13 cellular contexts compared by ENCODE assay signal in genomic region chr19:1085676-1086442, GRCh38. TPM values are rescaled to one million over a fixed set of nuclear protein-coding genes. Genes with fewer than 3 reads are reported as not detected.
DNase-seq lines count a peak whose midpoint lies in the region; ATAC-seq and TF ChIP-seq lines count a peak whose summit lies in the region.
"Had no signal": no experiment of that assay in that cellular context is flagged by ENCODE, and none has a peak within 500 bp of the region (broad histone marks: within the 10 kb centered on the region; RNA-seq: fewer than 3 reads in every experiment).

No MANE protein-coding gene starts in this region.

- ATAC-seq in right cardiac atrium (no peak), RWPE2 (ENCODE audit: low read depth) (no peak), GM21723 (IDR thresholded peaks at IDR 0.05; ENCODE audit: unreplicated experiment) (no peak), GM21529 (IDR thresholded peaks at IDR 0.05; ENCODE audit: unreplicated experiment) (no peak)
- no peak for ATAC-seq in effector memory CD8-positive, alpha-beta T cell (replicated peaks)
- ATAC-seq: left colon had no signal

- no peaks in the 10 kb centered on the region for H3K27me3 Mint-ChIP-seq in effector memory CD8-positive, alpha-beta T cell

- H3K4me3 Mint-ChIP-seq in effector memory CD8-positive, alpha-beta T cell: peak overlapping the region; percentile 28 to 54

- peaks cover 98% of the 10 kb centered on the region for H3K36me3 Mint-ChIP-seq in effector memory CD8-positive, alpha-beta T cell (ENCODE audit: insufficient read depth)

- DNase-seq in right cardiac atrium: peak in 2 of 3 donors; percentile 58 to 63
- DNase-seq in left ventricle myocardium inferior: no peak
- peak; percentile 48 for DNase-seq in RWPE2 (ENCODE audit: low spot score)
- no peak for DNase-seq in effector memory CD8-positive, alpha-beta T cell
- no peak for DNase-seq in MG63
- DNase-seq in stimulated activated CD4-positive, alpha-beta T cell treated with anti-CD3 and anti-CD28 coated beads, Interleukin-1b, Interleukin-23, amount 100 ng/mL, for 48 hours: no peak
- DNase-seq: GDM1, left colon, retina had no signal

- TF ChIP-seq CTCF in left ventricle myocardium inferior (IDR thresholded peaks at IDR 0.05; ENCODE audit: borderline replicate concordance) (no peak), RWPE2 (IDR thresholded peaks at IDR 0.05; ENCODE audit: poor library complexity, severe bottlenecking) (no peak)

- H3K9me3 ChIP-seq in right cardiac atrium (ENCODE audit: control insufficient read depth, low read length) (no peaks in the 10 kb centered on the region), left ventricle myocardium inferior (replicated peaks) (no peaks in the 10 kb centered on the region), RWPE2 (ENCODE audit: severe bottlenecking) (no peaks in the 10 kb centered on the region), MG63 (no peaks in the 10 kb centered on the region)
- H3K9me3 ChIP-seq: vagina had no signal

- H3K4me1 Mint-ChIP-seq in effector memory CD8-positive, alpha-beta T cell (ENCODE audit: low read depth in 2 of 2): peaks cover 36 to 41% of the 10 kb centered on the region in 2 donors

- H3K27ac ChIP-seq in right cardiac atrium (ENCODE audit: low read length) (no peak overlapping the region), left ventricle myocardium inferior (replicated peaks) (no peak overlapping the region), RWPE2 (ENCODE audit: poor library complexity, severe bottlenecking) (no peak overlapping the region)
- H3K27ac ChIP-seq: hepatocyte, vagina had no signal

- H3K4me3 ChIP-seq in right cardiac atrium (ENCODE audit: low read length): no peak overlapping the region
- no peak overlapping the region for H3K4me3 ChIP-seq in left ventricle myocardium inferior
- no peak overlapping the region for H3K4me3 ChIP-seq in RWPE2 (ENCODE audit: severe bottlenecking)
- H3K4me3 ChIP-seq in MG63: no peak overlapping the region
- H3K4me3 ChIP-seq: hepatocyte, vagina had no signal

- intact Hi-C loops in right cardiac atrium (cut with DNase I) (no loop called here), left ventricle myocardium inferior (cut with micrococcal nuclease) (no loop called here)

- H3K36me3 ChIP-seq in left ventricle myocardium inferior (peaks cover 31% of the 10 kb centered on the region), RWPE2 (ENCODE audit: low read depth) (peaks cover 24% of the 10 kb centered on the region), MG63 (no peaks in the 10 kb centered on the region; the same call in 1 of the 2 replicates)

- 69% methylated on average over 38 of the region's 38 CpGs for WGBS in right cardiac atrium

- H3K27me3 ChIP-seq in right cardiac atrium (ENCODE audit: control insufficient read depth, insufficient read depth): no peaks in the 10 kb centered on the region
- H3K27me3 ChIP-seq in left ventricle myocardium inferior (ENCODE audit: low read depth): no peaks in the 10 kb centered on the region
- no peaks in the 10 kb centered on the region for H3K27me3 ChIP-seq in RWPE2 (ENCODE audit: insufficient read depth, poor library complexity, severe bottlenecking)
- H3K27me3 ChIP-seq in MG63: no peaks in the 10 kb centered on the region
- H3K27me3 ChIP-seq: hepatocyte, vagina had no signal

- H3K27ac Mint-ChIP-seq in effector memory CD8-positive, alpha-beta T cell: peak overlapping the region; percentile 93 to 95

- no peaks in the 10 kb centered on the region for H3K4me1 ChIP-seq in right cardiac atrium (ENCODE audit: control insufficient read depth, insufficient read depth, low read length)
- H3K4me1 ChIP-seq in left ventricle myocardium inferior: peaks cover 10% of the 10 kb centered on the region
- H3K4me1 ChIP-seq in RWPE2 (ENCODE audit: insufficient read depth, poor library complexity, severe bottlenecking): peaks cover 3% of the 10 kb centered on the region

- H3K9me3 Mint-ChIP-seq in effector memory CD8-positive, alpha-beta T cell: no peaks in the 10 kb centered on the region

RNA-seq across cellular contexts. Expression of gene POLR2E, which starts 9.3 kb away (rescaled TPM):
- total RNA-seq in right cardiac atrium: 100 to 1,000 TPM; 110 to 145 (median 131) TPM
- 179 TPM for polyA plus RNA-seq in right cardiac atrium
- total RNA-seq in left ventricle myocardium inferior: 140 TPM
- 128 and 157 TPM in 2 replicates for total RNA-seq in MG63 (2014; rRNA removed; shearing (Covaris generic); ENCODE audit: low replicate concordance)

RNA-seq across cellular contexts. Expression of gene GPX4, which starts 17.9 kb away (rescaled TPM):
- total RNA-seq in right cardiac atrium: 100 to 1,000 TPM; 300 to 374 (median 359) TPM
- polyA plus RNA-seq in right cardiac atrium: 713 TPM
- 327 TPM for total RNA-seq in left ventricle myocardium inferior
- total RNA-seq in MG63 (2014; rRNA removed; shearing (Covaris generic); ENCODE audit: low replicate concordance): 293 and 320 TPM in 2 replicates

RNA-seq across cellular contexts. Expression of gene ARHGAP45, which starts 18.9 kb away (rescaled TPM):
- total RNA-seq in right cardiac atrium (10 to 100 TPM in 1 of 4 donors, 1 to 10 TPM in 3; 7.7 to 10.4 (median 9.2) TPM), left ventricle myocardium inferior (4.8 TPM)
- polyA plus RNA-seq in right cardiac atrium: 5.9 TPM
- total RNA-seq in MG63 (2014; rRNA removed; shearing (Covaris generic); ENCODE audit: low replicate concordance): not detected in 2 replicates

RNA-seq across cellular contexts. Expression of gene ABCA7, which starts 46.0 kb away (rescaled TPM):
- total RNA-seq in right cardiac atrium (10 to 100 TPM in 1 of 4 donors, 1 to 10 TPM in 3; 7.3 to 10.4 (median 8.7) TPM), left ventricle myocardium inferior (9.3 TPM)
- 9.1 TPM for polyA plus RNA-seq in right cardiac atrium
- 0.26 and 4.3 TPM in 2 replicates for total RNA-seq in MG63 (2014; rRNA removed; shearing (Covaris generic); ENCODE audit: low replicate concordance)

RNA-seq across cellular contexts. Expression of gene CNN2, which starts 59.5 kb away (rescaled TPM):
- total RNA-seq in right cardiac atrium: 10 to 100 TPM; 57.4 to 75.9 (median 63.8) TPM
- polyA plus RNA-seq in right cardiac atrium: 52.1 TPM
- total RNA-seq in left ventricle myocardium inferior: 45.6 TPM
- 52.7 and 84.9 TPM in 2 replicates for total RNA-seq in MG63 (2014; rRNA removed; shearing (Covaris generic); ENCODE audit: low replicate concordance)

Comparison
In these comparisons a context has a peak if more than half of its experiments do, and no peak if none do; other contexts are left out.
1. DNase-seq: peak in right cardiac atrium (2 of 3) and RWPE2 (single experiment); none in left ventricle myocardium inferior (single experiment), effector memory CD8-positive, alpha-beta T cell (0 of 3), MG63 (single experiment) and stimulated activated CD4-positive, alpha-beta T cell treated with anti-CD3 and anti-CD28 coated beads, Interleukin-1b, Interleukin-23, amount 100 ng/mL, for 48 hours (single experiment).